ENCODE assay signal across 14 cellular contexts in the genomic region with DNA sequence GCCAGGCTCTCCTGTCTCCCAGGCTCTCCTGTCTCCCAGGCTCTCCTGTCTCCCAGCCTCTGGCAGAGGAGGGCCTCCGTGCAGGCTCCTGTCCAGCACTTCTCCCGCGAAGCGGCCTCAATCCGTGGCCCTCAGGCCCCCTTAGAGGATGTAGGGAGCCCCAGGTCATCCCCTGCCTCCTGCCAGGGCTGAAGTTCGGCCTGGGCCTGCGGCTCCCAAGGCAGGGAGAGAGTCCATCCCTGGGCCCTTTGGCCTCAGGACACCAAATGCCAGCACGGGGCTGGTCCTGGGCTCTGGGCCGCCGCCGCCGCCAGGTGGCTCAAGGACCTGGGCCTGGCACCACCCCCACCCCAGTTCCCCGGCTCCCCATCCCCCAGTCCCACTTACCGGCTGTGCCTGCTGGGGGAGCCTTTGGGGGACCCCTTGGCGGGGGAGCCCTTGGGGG. TPM values are rescaled to one million over a fixed set of nuclear protein-coding genes. Genes with fewer than 3 reads are reported as not detected.
DNase-seq lines count a peak whose midpoint lies in the region; ATAC-seq, FAIRE-seq and TF ChIP-seq lines count a peak whose summit lies in the region.
"Had no signal": no experiment of that assay in that cellular context is flagged by ENCODE, and none has a peak within 500 bp of the region (broad histone marks: within the 10 kb centered on the region; RNA-seq: fewer than 3 reads in every experiment).

No MANE protein-coding gene starts in this region.

- H4K20me1 ChIP-seq in H1 (replicated peaks in 1 of 2; ENCODE audit: control insufficient read depth in 1 of 2, insufficient read depth in 2 of 2, low read length in 2 of 2): no peaks in the 10 kb centered on the region

- no peak overlapping the region for H3K9ac ChIP-seq in H1 (replicated peaks in 1 of 4; ENCODE audit: extremely low read depth in 1 of 4, low read depth in 3 of 4, low read length in 3 of 4)
- no peak overlapping the region for H3K9ac ChIP-seq in mesendoderm (ENCODE audit: low read length)
- H3K9ac ChIP-seq: SK-N-SH had no signal

- H3K4me1 ChIP-seq in H1 (replicated peaks in 1 of 4; ENCODE audit: control insufficient read depth in 3 of 4, insufficient read depth in 4 of 4, low read length in 3 of 4) (peaks cover 0 to 12% (median 4%) of the 10 kb centered on the region in 4 experiments; a peak in 6 of 7 replicates), mesendoderm (ENCODE audit: control insufficient read depth, low read depth, low read length) (no peaks in the 10 kb centered on the region), upper lobe of left lung (peaks cover 9 to 29% (median 14%) of the 10 kb centered on the region in 4 donors)

- no peak for TF ChIP-seq EP300 in H1 (IDR thresholded peaks at IDR 0.05; ENCODE audit: borderline replicate concordance in 1 of 2, low read depth in 2 of 2, low read length in 2 of 2)
- TF ChIP-seq EP300 in upper lobe of left lung (IDR thresholded peaks at IDR 0.05): no peak

- H2BK5ac ChIP-seq in H1 (ENCODE audit: low read depth, low read length) (no peak overlapping the region), mesendoderm (ENCODE audit: low read length) (no peak overlapping the region)

- no peaks in the 10 kb centered on the region for H3K23me2 ChIP-seq in H1 (ENCODE audit: low read depth, low read length)

- TF ChIP-seq CTCF in H1 (IDR thresholded peaks at IDR 0.05; ENCODE audit: control extremely low read depth in 1 of 3, insufficient read depth in 1 of 3, low read depth in 1 of 3, low read length in 3 of 3) (no peak), upper lobe of left lung (IDR thresholded peaks at IDR 0.05) (peak in 2 of 6 experiments; percentile 6 to 20)

- H3K4me3 ChIP-seq in H1 (ENCODE audit: extremely low read depth in 1 of 4, insufficient read depth in 2 of 4, low read depth in 3 of 4, low read length in 4 of 4): no peak overlapping the region
- H3K4me3 ChIP-seq in mesendoderm (ENCODE audit: low read length): no peak overlapping the region
- peak overlapping the region in 3 of 4 donors; percentile 37 to 52 (median 47) for H3K4me3 ChIP-seq in upper lobe of left lung

- H3K18ac ChIP-seq in H1 (ENCODE audit: extremely low read depth, low read length) (no peak overlapping the region), mesendoderm (ENCODE audit: low read length) (no peak overlapping the region)

- FAIRE-seq in H1 (lab: Jason Lieb, UNC): no peak

- no peak for TF ChIP-seq RAD21 in H1 (IDR thresholded peaks at IDR 0.05 in 1 of 2, conservative IDR thresholded peaks at IDR 0.05 in 1 of 2; ENCODE audit: low read depth in 2 of 2, low read length in 2 of 2)

- 100% methylated on average over 6 of the region's 15 CpGs; no CpG with 5 or more reads in 1 of the 2 experiments for WGBS in H1 (ENCODE audit: extremely low coverage in 1 of 2, insufficient coverage in 1 of 2, insufficient read length in 1 of 2, insufficient replicate concordance in 2 of 2, low coverage in 1 of 2, low lambda C conversion rate in 2 of 2, missing lambda C conversion rate in 1 of 2), 2 experiments
- no CpG with 5 or more reads among the region's 15 CpGs for WGBS in mesendoderm (ENCODE audit: extremely low coverage, insufficient coverage, low lambda C conversion rate)
- 78 to 96% methylated on average over 5 to 10 of the region's 15 CpGs for WGBS in upper lobe of left lung, 2 donors

- H3K4me2 ChIP-seq in H1 (ENCODE audit: insufficient read depth in 1 of 2, low read depth in 2 of 2, low read length in 2 of 2): no peak overlapping the region
- no peak overlapping the region for H3K4me2 ChIP-seq in mesendoderm (ENCODE audit: low read length)
- H3K4me2 ChIP-seq: SK-N-SH had no signal

- H2BK20ac ChIP-seq in H1 (ENCODE audit: low read length): no peak overlapping the region

- H3K9me3 ChIP-seq in KOPT-K1 (ENCODE audit: insufficient read depth, low read length, poor library complexity, severe bottlenecking): no peaks in the 10 kb centered on the region
- H3K9me3 ChIP-seq in H1 (ENCODE audit: insufficient read depth in 2 of 2, low read depth in 1 of 2, low read length in 1 of 2): no peaks in the 10 kb centered on the region
- H3K9me3 ChIP-seq in upper lobe of left lung: no peaks in the 10 kb centered on the region
- H3K9me3 ChIP-seq: ovary, SK-N-SH had no signal

- H3K23ac ChIP-seq in H1 (ENCODE audit: insufficient read length): no peak overlapping the region
- H3K23ac ChIP-seq in mesendoderm (ENCODE audit: low read length): no peak overlapping the region

- peak overlapping the region; percentile 60; the same call in 1 of the 2 replicates for H2BK12ac ChIP-seq in H1 (ENCODE audit: low read depth, low read length)

- H3K56ac ChIP-seq in H1 (replicated peaks; ENCODE audit: insufficient read length, low read depth, low read length): no peak overlapping the region
- H3K56ac ChIP-seq in mesendoderm (ENCODE audit: low read length): peak overlapping the region; percentile 49

- H3K27ac ChIP-seq in KOPT-K1 (ENCODE audit: low read depth, low read length, poor library complexity, severe bottlenecking) (peak overlapping the region; percentile 100), H1 (ENCODE audit: low read depth, low read length) (no peak overlapping the region), mesendoderm (ENCODE audit: low read depth, low read length) (no peak overlapping the region), upper lobe of left lung (peak overlapping the region; percentile 69 to 83 (median 78))
- H3K27ac ChIP-seq: ovary had no signal

- no peak overlapping the region for H4K8ac ChIP-seq in H1 (ENCODE audit: extremely low read depth, insufficient read depth, low read length)
- no peak overlapping the region for H4K8ac ChIP-seq in mesendoderm (ENCODE audit: low read depth, low read length)

- DNase-seq in H1 (ENCODE audit: low read depth in 1 of 2, low spot score in 2 of 2): no peak
- DNase-seq in mesendoderm: no peak
- peak; percentile 38 to 91 for DNase-seq in upper lobe of left lung
- DNase-seq in SK-N-DZ (ENCODE audit: low spot score): no peak
- DNase-seq in SHP77 treated with DMSO at 0.1 percent for 48 hours (lab: John Stamatoyannopoulos, UW): no peak
- DNase-seq: amygdala; CD4-positive, CD25-positive, alpha-beta regulatory T cell; ovary; SK-N-SH; stimulated activated CD4-positive, alpha-beta T cell treated with anti-CD3 and anti-CD28 coated beads, Interleukin-12 subunit alpha, Interleukin-12 subunit beta, amount 100 ng/mL, for 4 hours had no signal

- no peak overlapping the region for H3K14ac ChIP-seq in H1 (ENCODE audit: insufficient read length)

- H2BK15ac ChIP-seq in H1 (ENCODE audit: low read length): peak overlapping the region; percentile 88; the same call in 1 of the 2 replicates
- H2BK15ac ChIP-seq in mesendoderm (replicated peaks; ENCODE audit: low read depth): no peak overlapping the region

- H3K4ac ChIP-seq in H1 (replicated peaks; ENCODE audit: insufficient read length, low read depth, low read length): no peak overlapping the region
- no peak overlapping the region for H3K4ac ChIP-seq in mesendoderm (ENCODE audit: low read depth, low read length)

- ATAC-seq in upper lobe of left lung (ENCODE audit: low FRiP score in 2 of 2): peak; percentile 60 to 80
- ATAC-seq in HG03457 (IDR thresholded peaks at IDR 0.05; ENCODE audit: unreplicated experiment): no peak
- ATAC-seq: activated T-helper 17 cell treated with anti-CD3 and anti-CD28 coated beads, Interleukin-2, amount 50 U/mL, for 72 hours had no signal

- TF ChIP-seq POLR2A in H1 (IDR thresholded peaks at IDR 0.05; ENCODE audit: control extremely low read depth in 1 of 2, low read depth in 2 of 2, low read length in 2 of 2) (no peak), upper lobe of left lung (IDR thresholded peaks at IDR 0.05) (no peak)

- CTCF ChIA-PET in H1 (lab: Charles Lee; ENCODE audit: partially characterized antibody): interaction anchor here (13.7 kb wide), 1 partner anchor 19 kb away, joined by 229 read pairs; a partner anchor contains a TSS

- H3K79me2 ChIP-seq in H1 (ENCODE audit: control insufficient read depth in 1 of 2, insufficient read depth in 2 of 2, low read length in 2 of 2): no peaks in the 10 kb centered on the region
- no peaks in the 10 kb centered on the region for H3K79me2 ChIP-seq in mesendoderm (ENCODE audit: control insufficient read depth, insufficient read depth, low read length)

- no peak overlapping the region for H2BK120ac ChIP-seq in H1 (replicated peaks; ENCODE audit: low read depth, low read length)
- H2BK120ac ChIP-seq in mesendoderm (ENCODE audit: low read depth, low read length): no peak overlapping the region

- H4K5ac ChIP-seq in H1 (ENCODE audit: insufficient read length, low read depth, low read length): no peak overlapping the region
- no peak overlapping the region for H4K5ac ChIP-seq in mesendoderm (ENCODE audit: low read length)

- H3K36me3 ChIP-seq in KOPT-K1 (ENCODE audit: insufficient read depth, low read length) (peaks cover 25% of the 10 kb centered on the region; the same call in 1 of the 2 replicates), H1 (ENCODE audit: control insufficient read depth in 2 of 4, insufficient read depth in 4 of 4, low read length in 3 of 4) (no peaks in the 10 kb centered on the region), mesendoderm (ENCODE audit: control insufficient read depth, insufficient read depth, low read length) (no peaks in the 10 kb centered on the region), upper lobe of left lung (peaks cover 0 to 10% (median 0%) of the 10 kb centered on the region in 4 donors)
- H3K36me3 ChIP-seq: ovary had no signal

- H4K91ac ChIP-seq in H1 (replicated peaks; ENCODE audit: insufficient read length, low read length): no peak overlapping the region

- H2AK5ac ChIP-seq in H1 (ENCODE audit: low read depth, low read length): no peak overlapping the region
- no peak overlapping the region for H2AK5ac ChIP-seq in mesendoderm (ENCODE audit: low read length)

- POLR2A ChIA-PET in H1 (lab: Charles Lee; ENCODE audit: partially characterized antibody): interaction anchor here (0.7 kb wide), 2 partner anchors 124 to 251 kb away, joined by 3 read pairs; no protein-coding TSS in a partner anchor

- no peaks in the 10 kb centered on the region for H3K27me3 ChIP-seq in H1 (replicated peaks in 1 of 4; ENCODE audit: control insufficient read depth in 3 of 4, extremely low read depth in 1 of 4, insufficient read depth in 3 of 4, low read length in 3 of 4)
- H3K27me3 ChIP-seq in mesendoderm (ENCODE audit: insufficient read depth, low read length, poor library complexity): no peaks in the 10 kb centered on the region
- no peaks in the 10 kb centered on the region for H3K27me3 ChIP-seq in upper lobe of left lung
- H3K27me3 ChIP-seq: ovary had no signal

- H2AFZ ChIP-seq in H1 (ENCODE audit: low read length): no peak overlapping the region

- H3K79me1 ChIP-seq in H1 (ENCODE audit: low read depth, low read length) (no peaks in the 10 kb centered on the region), mesendoderm (ENCODE audit: low read length) (no peaks in the 10 kb centered on the region)

RNA-seq across cellular contexts. Expression of a gene that starts 0.4 kb away (rescaled TPM):
- 0.75 and 0.99 TPM in 2 replicates for total RNA-seq in H1 (2021; fragmentation: NEBNext Ultra II Directional; extraction: Animal tissue kit (Norgen Biotek cat#: 25700))
- polyA plus RNA-seq in H1 (2011; rRNA removed): 0.20 and 0.35 TPM in 2 replicates
- polyA plus RNA-seq in H1 (2011; cell fraction: cytosol; rRNA removed): 0.25 TPM
- polyA plus RNA-seq in H1 (2011; cell fraction: nucleus; rRNA removed): 0.98 TPM
- 0.30 to 0.69 TPM (median 0.51 TPM) in 4 replicates for polyA plus RNA-seq in H1 (2012, experiment 1 of 2)
- polyA plus RNA-seq in H1 (2012, experiment 2 of 2): 0.20 TPM
- 0.55 TPM for polyA plus RNA-seq in H1 (2013, experiment 1 of 2)
- 0.40 TPM for polyA plus RNA-seq in H1 (2013, experiment 2 of 2)
- polyA minus RNA-seq in H1 (2011; rRNA and poly(A)+ RNA removed): 0.06 and 0.12 TPM in 2 replicates
- polyA minus RNA-seq in H1 (2011; cell fraction: cytosol; rRNA and poly(A)+ RNA removed): 0.88 TPM
- 0.30 TPM for polyA minus RNA-seq in H1 (2011; cell fraction: nucleus; rRNA and poly(A)+ RNA removed)
- 0.14 TPM for polyA plus RNA-seq in mesendoderm (2013, experiment 1 of 2)
- 0.11 TPM for polyA plus RNA-seq in mesendoderm (2013, experiment 2 of 2)
- 100 to 1,000 TPM in 1 of 6 donors, 10 to 100 TPM in 5; 47.5 to 142 (median 63.4) TPM for total RNA-seq in upper lobe of left lung
- polyA plus RNA-seq in SK-N-DZ (2014; cell fraction: cytosol; rRNA removed): 0.95 and 1.2 TPM in 2 replicates
- 2.9 and 3.9 TPM in 2 replicates for polyA plus RNA-seq in SK-N-DZ (2014; cell fraction: nucleus; rRNA removed)
- total RNA-seq: fibroblast of lung had no signal
- polyA plus RNA-seq: fibroblast of lung had no signal

RNA-seq across cellular contexts. Expression of a gene that starts 26.1 kb away (rescaled TPM):
- 7.4 and 10.0 TPM in 2 replicates for total RNA-seq in H1 (2021; fragmentation: NEBNext Ultra II Directional; extraction: Animal tissue kit (Norgen Biotek cat#: 25700))
- 14.6 and 20.1 TPM in 2 replicates for polyA plus RNA-seq in H1 (2011; rRNA removed)
- 20.6 TPM for polyA plus RNA-seq in H1 (2011; cell fraction: cytosol; rRNA removed)
- polyA plus RNA-seq in H1 (2011; cell fraction: nucleus; rRNA removed): 80.0 TPM
- 13.7 to 20.1 TPM (median 15.9 TPM) in 4 replicates for polyA plus RNA-seq in H1 (2012, experiment 1 of 2)
- 6.3 TPM for polyA plus RNA-seq in H1 (2012, experiment 2 of 2)
- 9.5 TPM for polyA plus RNA-seq in H1 (2013, experiment 1 of 2)
- 8.7 TPM for polyA plus RNA-seq in H1 (2013, experiment 2 of 2)
- 3.3 and 4.3 TPM in 2 replicates for polyA minus RNA-seq in H1 (2011; rRNA and poly(A)+ RNA removed)
- 0.88 TPM for polyA minus RNA-seq in H1 (2011; cell fraction: cytosol; rRNA and poly(A)+ RNA removed)
- 5.2 TPM for polyA minus RNA-seq in H1 (2011; cell fraction: nucleus; rRNA and poly(A)+ RNA removed)
- 6.2 TPM for polyA plus RNA-seq in mesendoderm (2013, experiment 1 of 2)
- 6.2 TPM for polyA plus RNA-seq in mesendoderm (2013, experiment 2 of 2)
- 10 to 100 TPM in 1 of 6 donors, 1 to 10 TPM in 5; 3.0 to 15.7 (median 7.0) TPM for total RNA-seq in upper lobe of left lung
- 14.5 and 15.1 TPM in 2 replicates for polyA plus RNA-seq in SK-N-DZ (2014; cell fraction: cytosol; rRNA removed)
- polyA plus RNA-seq in SK-N-DZ (2014; cell fraction: nucleus; rRNA removed): 83.9 and 88.1 TPM in 2 replicates

RNA-seq across cellular contexts. Expression of a gene that starts 45.6 kb away (rescaled TPM):
- 83.5 and 84.6 TPM in 2 replicates for total RNA-seq in H1 (2021; fragmentation: NEBNext Ultra II Directional; extraction: Animal tissue kit (Norgen Biotek cat#: 25700))
- polyA plus RNA-seq in H1 (2011; rRNA removed): 50.0 and 57.7 TPM in 2 replicates
- 60.9 TPM for polyA plus RNA-seq in H1 (2011; cell fraction: cytosol; rRNA removed)
- 48.2 TPM for polyA plus RNA-seq in H1 (2011; cell fraction: nucleus; rRNA removed)
- 70.6 to 85.2 TPM (median 74.1 TPM) in 4 replicates for polyA plus RNA-seq in H1 (2012, experiment 1 of 2)
- 17.8 TPM for polyA plus RNA-seq in H1 (2012, experiment 2 of 2)
- polyA plus RNA-seq in H1 (2013, experiment 1 of 2): 46.0 TPM
- 46.1 TPM for polyA plus RNA-seq in H1 (2013, experiment 2 of 2)
- polyA minus RNA-seq in H1 (2011; rRNA and poly(A)+ RNA removed): 61.8 and 68.0 TPM in 2 replicates
- polyA minus RNA-seq in H1 (2011; cell fraction: cytosol; rRNA and poly(A)+ RNA removed): 37.0 TPM
- polyA minus RNA-seq in H1 (2011; cell fraction: nucleus; rRNA and poly(A)+ RNA removed): 33.6 TPM
- 61.7 TPM for polyA plus RNA-seq in mesendoderm (2013, experiment 1 of 2)
- 60.7 TPM for polyA plus RNA-seq in mesendoderm (2013, experiment 2 of 2)
- total RNA-seq in upper lobe of left lung: 10 to 100 TPM; 41.8 to 68.2 (median 56.1) TPM
- 31.3 and 32.5 TPM in 2 replicates for polyA plus RNA-seq in SK-N-DZ (2014; cell fraction: cytosol; rRNA removed)
- polyA plus RNA-seq in SK-N-DZ (2014; cell fraction: nucleus; rRNA removed): 29.9 and 44.1 TPM in 2 replicates

RNA-seq across cellular contexts. Expression of a gene that starts 47.7 kb away (rescaled TPM):
- 15.9 and 17.6 TPM in 2 replicates for total RNA-seq in H1 (2021; fragmentation: NEBNext Ultra II Directional; extraction: Animal tissue kit (Norgen Biotek cat#: 25700))
- 18.7 and 24.5 TPM in 2 replicates for polyA plus RNA-seq in H1 (2011; rRNA removed)
- 27.9 TPM for polyA plus RNA-seq in H1 (2011; cell fraction: cytosol; rRNA removed)
- 56.7 TPM for polyA plus RNA-seq in H1 (2011; cell fraction: nucleus; rRNA removed)
- polyA plus RNA-seq in H1 (2012, experiment 1 of 2): 18.1 to 21.7 TPM (median 18.9 TPM) in 4 replicates
- polyA plus RNA-seq in H1 (2012, experiment 2 of 2): 19.7 TPM
- polyA plus RNA-seq in H1 (2013, experiment 1 of 2): 16.5 TPM
- polyA plus RNA-seq in H1 (2013, experiment 2 of 2): 15.2 TPM
- polyA minus RNA-seq in H1 (2011; rRNA and poly(A)+ RNA removed): 8.7 and 12.2 TPM in 2 replicates
- 6.6 TPM for polyA minus RNA-seq in H1 (2011; cell fraction: cytosol; rRNA and poly(A)+ RNA removed)
- 5.1 TPM for polyA minus RNA-seq in H1 (2011; cell fraction: nucleus; rRNA and poly(A)+ RNA removed)
- polyA plus RNA-seq in mesendoderm (2013, experiment 1 of 2): 16.1 TPM
- 15.1 TPM for polyA plus RNA-seq in mesendoderm (2013, experiment 2 of 2)
- 10 to 100 TPM in 5 of 6 donors, not detected in 1; 13.6 to 29.3 (median 17.0) TPM for total RNA-seq in upper lobe of left lung
- polyA plus RNA-seq in SK-N-DZ (2014; cell fraction: cytosol; rRNA removed): 12.9 and 21.2 TPM in 2 replicates
- polyA plus RNA-seq in SK-N-DZ (2014; cell fraction: nucleus; rRNA removed): 53.0 and 79.6 TPM in 2 replicates

RNA-seq across cellular contexts. Expression of a gene that starts 47.8 kb away (rescaled TPM):
- 27.4 and 30.4 TPM in 2 replicates for total RNA-seq in H1 (2021; fragmentation: NEBNext Ultra II Directional; extraction: Animal tissue kit (Norgen Biotek cat#: 25700))
- 10.2 and 10.5 TPM in 2 replicates for polyA plus RNA-seq in H1 (2011; rRNA removed)
- polyA plus RNA-seq in H1 (2011; cell fraction: cytosol; rRNA removed): 11.3 TPM
- 20.2 TPM for polyA plus RNA-seq in H1 (2011; cell fraction: nucleus; rRNA removed)
- polyA plus RNA-seq in H1 (2012, experiment 1 of 2): 14.7 to 17.4 TPM (median 15.9 TPM) in 4 replicates
- polyA plus RNA-seq in H1 (2012, experiment 2 of 2): 3.5 TPM
- polyA plus RNA-seq in H1 (2013, experiment 1 of 2): 8.5 TPM
- 7.3 TPM for polyA plus RNA-seq in H1 (2013, experiment 2 of 2)
- 70.0 and 84.0 TPM in 2 replicates for polyA minus RNA-seq in H1 (2011; rRNA and poly(A)+ RNA removed)
- polyA minus RNA-seq in H1 (2011; cell fraction: cytosol; rRNA and poly(A)+ RNA removed): 61.4 TPM
- polyA minus RNA-seq in H1 (2011; cell fraction: nucleus; rRNA and poly(A)+ RNA removed): 33.9 TPM
- 11.1 TPM for polyA plus RNA-seq in mesendoderm (2013, experiment 1 of 2)
- 10.8 TPM for polyA plus RNA-seq in mesendoderm (2013, experiment 2 of 2)
- total RNA-seq in upper lobe of left lung: 10 to 100 TPM; 33.2 to 84.2 (median 57.4) TPM
- polyA plus RNA-seq in SK-N-DZ (2014; cell fraction: cytosol; rRNA removed): 17.6 and 21.7 TPM in 2 replicates
- 8.5 and 13.7 TPM in 2 replicates for polyA plus RNA-seq in SK-N-DZ (2014; cell fraction: nucleus; rRNA removed)

Comparison
In these comparisons a context has a peak if more than half of its experiments do, and no peak if none do; other contexts are left out.
1. H3K27ac ChIP-seq: peak in KOPT-K1 (single experiment) and upper lobe of left lung (4 of 4); none in H1 (single experiment) and mesendoderm (single experiment).
2. DNase-seq: peak in upper lobe of left lung (2 of 2); none in H1 (0 of 2), mesendoderm (single experiment), SK-N-DZ (single experiment) and SHP77 treated with DMSO at 0.1 percent for 48 hours (single experiment).
3. H3K4me3 ChIP-seq: peak in upper lobe of left lung (3 of 4); none in H1 (0 of 4) and mesendoderm (single experiment).
4. RNA of a gene that starts 0.4 kb away (total RNA-seq): 47.5 to 142 TPM in upper lobe of left lung; 0.75 to 0.99 TPM in H1; every median in the first group is over 10 times any median in the second.